Comparison of ENCODE assay signal across 1 cellular context in genomic region chr10:75410135-75410787, GRCh38.
TF ChIP-seq lines count a peak whose summit lies in the region.

No MANE protein-coding gene starts in this region.

TF ChIP-seq in SK-N-SH treated with all-trans-retinoic acid at 6 μM for 48 hours, 23 proteins besides CTCF, POLR2A, EP300 and RAD21 (continued from another document):
- no peak for TF ChIP-seq POU6F1 (CRISPR knock-in tag; IDR thresholded peaks at IDR 0.05; ENCODE audit: borderline replicate concordance, low read depth)
- no peak for TF ChIP-seq GLIS3 (CRISPR knock-in tag; IDR thresholded peaks at IDR 0.05)
- TF ChIP-seq SNAI2 (CRISPR knock-in tag; IDR thresholded peaks at IDR 0.05), result no peak
- no peak for TF ChIP-seq PPARA (CRISPR knock-in tag; IDR thresholded peaks at IDR 0.05; ENCODE audit: borderline replicate concordance)
- no peak for TF ChIP-seq CREB5 (CRISPR knock-in tag; IDR thresholded peaks at IDR 0.05; ENCODE audit: low read depth)
- no peak for TF ChIP-seq ZC3H10 (CRISPR knock-in tag; IDR thresholded peaks at IDR 0.05)
- no peak for TF ChIP-seq ZNF70 (CRISPR knock-in tag; IDR thresholded peaks at IDR 0.05)
- TF ChIP-seq ZFP30 (CRISPR knock-in tag; IDR thresholded peaks at IDR 0.05), result no peak
- no peak for TF ChIP-seq ISL1 (CRISPR knock-in tag; IDR thresholded peaks at IDR 0.05)
- TF ChIP-seq ZNF565 (CRISPR knock-in tag; conservative IDR thresholded peaks at IDR 0.05; ENCODE audit: low read depth), result no peak
TF ChIP-seq in SK-N-SH treated with all-trans-retinoic acid at 6 μM for 48 hours: peak in this region for 0.
